Comparison of ENCODE assay signal across 8 cellular contexts in the genomic region with DNA sequence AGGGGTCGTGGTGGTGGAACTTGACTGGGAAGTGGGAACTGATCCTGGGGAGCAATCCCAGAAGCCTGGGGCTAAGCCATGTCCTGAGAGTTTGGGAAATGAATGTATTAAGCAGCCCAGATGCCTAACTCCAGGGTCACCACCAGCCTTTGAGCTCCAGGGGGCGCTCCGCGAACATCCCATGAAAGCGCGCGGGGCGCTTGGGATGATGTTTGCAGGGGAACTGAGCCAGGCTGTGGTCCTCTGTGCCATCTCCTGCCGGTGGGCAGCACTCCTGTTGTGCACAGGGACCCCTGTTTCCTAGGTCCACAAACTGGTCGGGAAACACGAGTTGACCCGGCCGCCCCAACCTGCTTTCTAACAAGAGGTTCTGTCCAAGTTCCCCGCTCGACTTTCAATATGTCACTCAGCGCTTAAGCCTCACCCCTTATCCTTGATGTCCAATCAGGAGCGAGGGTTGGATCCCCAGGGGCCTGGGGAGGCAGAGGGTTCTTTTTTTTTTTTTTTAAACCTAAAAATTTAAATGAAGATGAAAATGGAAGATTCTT. TPM values are rescaled to one million over a fixed set of nuclear protein-coding genes. Genes with fewer than 3 reads are reported as not detected.
DNase-seq lines count a peak whose midpoint lies in the region; ATAC-seq, FAIRE-seq and TF ChIP-seq lines count a peak whose summit lies in the region.

No MANE protein-coding gene starts in this region.

- CTCF ChIA-PET in HepG2 (lab: Yijun Ruan, JAX; ENCODE audit: low intra/inter-chr PET ratio, low total read pairs), result interaction anchor here (0.7 to 1.6 kb wide), 3 partner anchors 49 to 429 kb away, joined by 3 to 10 read pairs (median 5); no protein-coding TSS in a partner anchor

- no peak overlapping the region for H2AFZ ChIP-seq in HepG2 (ENCODE audit: low read length)

- TF ChIP-seq EP300 in HepG2 (IDR thresholded peaks at IDR 0.05; ENCODE audit: low read depth in 2 of 2, low read length in 2 of 2), result no peak
- no peak for TF ChIP-seq EP300 in HepG2 (CRISPR knock-in tag; IDR thresholded peaks at IDR 0.05; ENCODE audit: borderline replicate concordance)

- H3K36me3 ChIP-seq in HepG2 (replicated peaks in 1 of 2; ENCODE audit: control insufficient read depth in 1 of 2, insufficient read depth in 2 of 2, low read length in 2 of 2), result no peaks in the 10 kb centered on the region

- POLR2A ChIA-PET in HepG2 (lab: Yijun Ruan, JAX), result interaction anchor here (1.0 to 1.7 kb wide), 2 partner anchors 178 to 357 kb away, joined by 3 to 5 read pairs; partner anchors contain the start of genes PSMC4 and RPS16

- no peaks in the 10 kb centered on the region for H3K4me1 ChIP-seq in HepG2 (ENCODE audit: insufficient read depth, low read length)

- no peak overlapping the region for H3K9ac ChIP-seq in HepG2 (ENCODE audit: insufficient read depth, low read depth, low read length)

- H3K79me2 ChIP-seq in HepG2 (ENCODE audit: insufficient read depth, low read length), result no peaks in the 10 kb centered on the region

- no peaks in the 10 kb centered on the region; a peak in 1 of 5 replicates for H3K27me3 ChIP-seq in HepG2 (ENCODE audit: control insufficient read depth in 1 of 2, insufficient read depth in 2 of 2, low read length in 2 of 2)

- intact Hi-C loops in HepG2 (cut with micrococcal nuclease; ENCODE audit: unreplicated experiment), result loop anchor here (1.0 kb wide), 1 partner anchor 51 kb away; no protein-coding TSS in a partner anchor

- FAIRE-seq in HepG2 (lab: Jason Lieb, UNC), result peak; percentile 68

- peak; percentile 79 for ATAC-seq in HG03354 (IDR thresholded peaks at IDR 0.05; ENCODE audit: poor library complexity, severe bottlenecking, unreplicated experiment)
- ATAC-seq in HepG2, result peak; percentile 97
- no peak for ATAC-seq in HG03139 (IDR thresholded peaks at IDR 0.05; ENCODE audit: unreplicated experiment)

- DNase-seq in NCI-H524 treated with DMSO at 0.1 percent for 48 hours (lab: John Stamatoyannopoulos, UW), result peak; percentile 30
- DNase-seq in activated CD4-positive, alpha-beta T cell treated with anti-CD3 and anti-CD28 coated beads, Interleukin-2, amount 50 U/mL, for 24 hours (ENCODE audit: low read depth in 1 of 2, low spot score in 1 of 2), result peak; percentile 59 to 69
- peak; percentile 85 for DNase-seq in dermis blood vessel endothelial cell
- DNase-seq in HepG2 (ENCODE audit: low spot score), result peak; percentile 54
- peak; percentile 80 to 83 for DNase-seq in stimulated activated CD4-positive, alpha-beta T cell treated with anti-CD3 and anti-CD28 coated beads, Interleukin-2, amount 100 ng/mL, for 24 hours

- peak overlapping the region; percentile 45; the same call in 1 of the 2 replicates for H3K4me3 ChIP-seq in GM08714 (ENCODE audit: low read length)
- H3K4me3 ChIP-seq in HepG2 (replicated peaks in 1 of 3; ENCODE audit: insufficient read depth in 1 of 3, low read depth in 2 of 3, low read length in 3 of 3), result peak overlapping the region; percentile 17 to 57 (median 34); a peak in 3 of 6 replicates

- peak; percentile 87 for TF ChIP-seq RAD21 in HepG2 (CRISPR knock-in tag; IDR thresholded peaks at IDR 0.05)

- H3K9me3 ChIP-seq in HepG2 (ENCODE audit: low read length), result no peaks in the 10 kb centered on the region

- WGBS in HepG2 (ENCODE audit: low lambda C conversion rate), result 4% methylated on average over 9 of the region's 17 CpGs

- H4K20me1 ChIP-seq in HepG2 (ENCODE audit: insufficient read depth, low read length), result no peaks in the 10 kb centered on the region

- no peak for TF ChIP-seq POLR2A in HepG2 (IDR thresholded peaks at IDR 0.05; ENCODE audit: insufficient read depth in 1 of 2, low read depth in 2 of 2, low read length in 2 of 2)

- no peak overlapping the region for H3K27ac ChIP-seq in HepG2 (ENCODE audit: extremely low read length, insufficient read depth, low read length)

- H3K4me2 ChIP-seq in HepG2 (ENCODE audit: low read depth, low read length), result peak overlapping the region; percentile 72

- no TSS peak for BruUV-seq in HepG2 (replicated peaks; lab: Mats Ljungman, UMichigan)

- in situ Hi-C loops in HepG2 (cut with HindIII; ENCODE audit: extremely low pct_ligation_motif_present, low pct_unique_long_range_greater_than_20kb), result loop anchor here (5.0 kb wide), 1 partner anchor 49 kb away; no protein-coding TSS in a partner anchor

- peak; percentile 93 for TF ChIP-seq CTCF in HepG2 (CRISPR knock-in tag; IDR thresholded peaks at IDR 0.05)

RNA-seq across cellular contexts. Expression of gene LEUTX, which starts 14.4 kb away (rescaled TPM):
- not detected in 2 replicates for total RNA-seq in dermis blood vessel endothelial cell
- total RNA-seq in HepG2 (2016; rRNA removed; fragmentation: Illumina TruSeq; extraction: Trizol), result not detected in 2 replicates
- total RNA-seq in HepG2 (2016; cell fraction: cytosol; rRNA removed; fragmentation: Illumina TruSeq; extraction: Trizol; ENCODE audit: low read depth), result not detected in 2 replicates
- not detected in 2 replicates for total RNA-seq in HepG2 (2016; cell fraction: insoluble cytoplasmic fraction; rRNA removed; fragmentation: Illumina TruSeq; extraction: Trizol)
- not detected in 2 replicates for total RNA-seq in HepG2 (2016; cell fraction: membrane; rRNA removed; fragmentation: Illumina TruSeq; extraction: Trizol)
- not detected in 2 replicates for total RNA-seq in HepG2 (2016; cell fraction: nucleus; rRNA removed; fragmentation: Illumina TruSeq; extraction: Trizol)
- polyA plus RNA-seq in HepG2 (2011; rRNA removed), result not detected in 2 replicates
- polyA plus RNA-seq in HepG2 (2011; cell fraction: cytosol; rRNA removed), result not detected in 2 replicates
- polyA plus RNA-seq in HepG2 (2011; cell fraction: nucleus; rRNA removed), result not detected in 2 replicates
- not detected in 2 replicates for polyA plus RNA-seq in HepG2 (2012)
- polyA plus RNA-seq in HepG2 (2016; cell fraction: cytosol; fragmentation: Illumina TruSeq; extraction: Trizol; ENCODE audit: low read depth), result not detected in 2 replicates
- polyA plus RNA-seq in HepG2 (2016; cell fraction: insoluble cytoplasmic fraction; fragmentation: Illumina TruSeq; extraction: Trizol; ENCODE audit: low read depth), result not detected in 2 replicates
- polyA plus RNA-seq in HepG2 (2016; cell fraction: membrane; fragmentation: Illumina TruSeq; extraction: Trizol; ENCODE audit: low read depth), result not detected in 2 replicates
- not detected in 2 replicates for polyA plus RNA-seq in HepG2 (2016; cell fraction: nucleus; fragmentation: Illumina TruSeq; extraction: Trizol; ENCODE audit: insufficient read depth, low read depth)
- not detected in 2 replicates for polyA minus RNA-seq in HepG2 (2011; rRNA and poly(A)+ RNA removed; ENCODE audit: low replicate concordance)
- not detected in 2 replicates for polyA minus RNA-seq in HepG2 (2011; cell fraction: cytosol; rRNA and poly(A)+ RNA removed)
- polyA minus RNA-seq in HepG2 (2011; cell fraction: nucleus; rRNA and poly(A)+ RNA removed), result not detected in 2 replicates

RNA-seq across cellular contexts. Expression of gene DYRK1B, which starts 40.9 kb away (rescaled TPM):
- total RNA-seq in dermis blood vessel endothelial cell (21.4 and 37.2 TPM in 2 replicates), HepG2 (2016; rRNA removed; fragmentation: Illumina TruSeq; extraction: Trizol) (0.45 and 0.82 TPM in 2 replicates)
- total RNA-seq in HepG2 (2016; cell fraction: cytosol; rRNA removed; fragmentation: Illumina TruSeq; extraction: Trizol; ENCODE audit: low read depth), result 1.2 and 1.7 TPM in 2 replicates
- total RNA-seq in HepG2 (2016; cell fraction: insoluble cytoplasmic fraction; rRNA removed; fragmentation: Illumina TruSeq; extraction: Trizol), result 0.39 and 1.3 TPM in 2 replicates
- 1.00 and 1.1 TPM in 2 replicates for total RNA-seq in HepG2 (2016; cell fraction: membrane; rRNA removed; fragmentation: Illumina TruSeq; extraction: Trizol)
- total RNA-seq in HepG2 (2016; cell fraction: nucleus; rRNA removed; fragmentation: Illumina TruSeq; extraction: Trizol), result 1.3 and 1.5 TPM in 2 replicates
- 1.1 and 1.3 TPM in 2 replicates for polyA plus RNA-seq in HepG2 (2011; rRNA removed)
- 0.50 and 0.64 TPM in 2 replicates for polyA plus RNA-seq in HepG2 (2011; cell fraction: cytosol; rRNA removed)
- 5.0 and 6.5 TPM in 2 replicates for polyA plus RNA-seq in HepG2 (2011; cell fraction: nucleus; rRNA removed)
- polyA plus RNA-seq in HepG2 (2012), result 2.0 and 2.5 TPM in 2 replicates
- polyA plus RNA-seq in HepG2 (2016; cell fraction: cytosol; fragmentation: Illumina TruSeq; extraction: Trizol; ENCODE audit: low read depth), result 1.7 and 1.9 TPM in 2 replicates
- polyA plus RNA-seq in HepG2 (2016; cell fraction: insoluble cytoplasmic fraction; fragmentation: Illumina TruSeq; extraction: Trizol; ENCODE audit: low read depth), result 0.58 and 0.68 TPM in 2 replicates
- 1.8 and 2.4 TPM in 2 replicates for polyA plus RNA-seq in HepG2 (2016; cell fraction: membrane; fragmentation: Illumina TruSeq; extraction: Trizol; ENCODE audit: low read depth)
- polyA plus RNA-seq in HepG2 (2016; cell fraction: nucleus; fragmentation: Illumina TruSeq; extraction: Trizol; ENCODE audit: insufficient read depth, low read depth), result 4.3 and 5.9 TPM in 2 replicates
- polyA minus RNA-seq in HepG2 (2011; rRNA and poly(A)+ RNA removed; ENCODE audit: low replicate concordance), result 1.2 and 13.7 TPM in 2 replicates
- not detected in 2 replicates for polyA minus RNA-seq in HepG2 (2011; cell fraction: cytosol; rRNA and poly(A)+ RNA removed)
- polyA minus RNA-seq in HepG2 (2011; cell fraction: nucleus; rRNA and poly(A)+ RNA removed), result 1.3 and 2.7 TPM in 2 replicates

RNA-seq across cellular contexts. Expression of gene FBL, which starts 53.1 kb away (rescaled TPM):
- total RNA-seq in dermis blood vessel endothelial cell, result 141 and 233 TPM in 2 replicates
- 153 and 235 TPM in 2 replicates for total RNA-seq in HepG2 (2016; rRNA removed; fragmentation: Illumina TruSeq; extraction: Trizol)
- 97.6 and 118 TPM in 2 replicates for total RNA-seq in HepG2 (2016; cell fraction: cytosol; rRNA removed; fragmentation: Illumina TruSeq; extraction: Trizol; ENCODE audit: low read depth)
- total RNA-seq in HepG2 (2016; cell fraction: insoluble cytoplasmic fraction; rRNA removed; fragmentation: Illumina TruSeq; extraction: Trizol), result 156 and 237 TPM in 2 replicates
- 195 and 220 TPM in 2 replicates for total RNA-seq in HepG2 (2016; cell fraction: membrane; rRNA removed; fragmentation: Illumina TruSeq; extraction: Trizol)
- 85.6 and 92.5 TPM in 2 replicates for total RNA-seq in HepG2 (2016; cell fraction: nucleus; rRNA removed; fragmentation: Illumina TruSeq; extraction: Trizol)
- polyA plus RNA-seq in HepG2 (2011; rRNA removed), result 408 and 468 TPM in 2 replicates
- polyA plus RNA-seq in HepG2 (2011; cell fraction: cytosol; rRNA removed), result 399 and 528 TPM in 2 replicates
- polyA plus RNA-seq in HepG2 (2011; cell fraction: nucleus; rRNA removed), result 142 and 169 TPM in 2 replicates
- 311 and 349 TPM in 2 replicates for polyA plus RNA-seq in HepG2 (2012)
- 376 and 452 TPM in 2 replicates for polyA plus RNA-seq in HepG2 (2016; cell fraction: cytosol; fragmentation: Illumina TruSeq; extraction: Trizol; ENCODE audit: low read depth)
- polyA plus RNA-seq in HepG2 (2016; cell fraction: insoluble cytoplasmic fraction; fragmentation: Illumina TruSeq; extraction: Trizol; ENCODE audit: low read depth), result 420 and 553 TPM in 2 replicates
- polyA plus RNA-seq in HepG2 (2016; cell fraction: membrane; fragmentation: Illumina TruSeq; extraction: Trizol; ENCODE audit: low read depth), result 376 and 422 TPM in 2 replicates
- polyA plus RNA-seq in HepG2 (2016; cell fraction: nucleus; fragmentation: Illumina TruSeq; extraction: Trizol; ENCODE audit: insufficient read depth, low read depth), result 243 and 256 TPM in 2 replicates
- 543 and 868 TPM in 2 replicates for polyA minus RNA-seq in HepG2 (2011; rRNA and poly(A)+ RNA removed; ENCODE audit: low replicate concordance)
- 96.2 and 102 TPM in 2 replicates for polyA minus RNA-seq in HepG2 (2011; cell fraction: cytosol; rRNA and poly(A)+ RNA removed)
- 21.2 and 34.9 TPM in 2 replicates for polyA minus RNA-seq in HepG2 (2011; cell fraction: nucleus; rRNA and poly(A)+ RNA removed)

RNA-seq across cellular contexts. Expression of gene CLC, which starts 55.2 kb away (rescaled TPM):
- total RNA-seq in dermis blood vessel endothelial cell (not detected in 2 replicates), HepG2 (2016; rRNA removed; fragmentation: Illumina TruSeq; extraction: Trizol) (not detected in 2 replicates)
- not detected in 2 replicates for total RNA-seq in HepG2 (2016; cell fraction: cytosol; rRNA removed; fragmentation: Illumina TruSeq; extraction: Trizol; ENCODE audit: low read depth)
- not detected in 2 replicates for total RNA-seq in HepG2 (2016; cell fraction: insoluble cytoplasmic fraction; rRNA removed; fragmentation: Illumina TruSeq; extraction: Trizol)
- not detected in 2 replicates for total RNA-seq in HepG2 (2016; cell fraction: membrane; rRNA removed; fragmentation: Illumina TruSeq; extraction: Trizol)
- not detected in 2 replicates for total RNA-seq in HepG2 (2016; cell fraction: nucleus; rRNA removed; fragmentation: Illumina TruSeq; extraction: Trizol)
- polyA plus RNA-seq in HepG2 (2011; rRNA removed), result not detected in 2 replicates
- not detected in 2 replicates for polyA plus RNA-seq in HepG2 (2011; cell fraction: cytosol; rRNA removed)
- polyA plus RNA-seq in HepG2 (2011; cell fraction: nucleus; rRNA removed), result not detected in 2 replicates
- not detected in 2 replicates for polyA plus RNA-seq in HepG2 (2012)
- polyA plus RNA-seq in HepG2 (2016; cell fraction: cytosol; fragmentation: Illumina TruSeq; extraction: Trizol; ENCODE audit: low read depth), result not detected in 2 replicates
- not detected in 2 replicates for polyA plus RNA-seq in HepG2 (2016; cell fraction: insoluble cytoplasmic fraction; fragmentation: Illumina TruSeq; extraction: Trizol; ENCODE audit: low read depth)
- polyA plus RNA-seq in HepG2 (2016; cell fraction: membrane; fragmentation: Illumina TruSeq; extraction: Trizol; ENCODE audit: low read depth), result not detected in 2 replicates
- not detected in 2 replicates for polyA plus RNA-seq in HepG2 (2016; cell fraction: nucleus; fragmentation: Illumina TruSeq; extraction: Trizol; ENCODE audit: insufficient read depth, low read depth)
- not detected in 2 replicates for polyA minus RNA-seq in HepG2 (2011; rRNA and poly(A)+ RNA removed; ENCODE audit: low replicate concordance)
- polyA minus RNA-seq in HepG2 (2011; cell fraction: cytosol; rRNA and poly(A)+ RNA removed), result not detected in 2 replicates
- not detected in 2 replicates for polyA minus RNA-seq in HepG2 (2011; cell fraction: nucleus; rRNA and poly(A)+ RNA removed)

Comparison
In these comparisons a context has a peak if more than half of its experiments do, and no peak if none do; other contexts are left out.
1. DNase-seq: peak in every context shown above with its lines; median percentile 85 in dermis blood vessel endothelial cell; 82 in stimulated activated CD4-positive, alpha-beta T cell treated with anti-CD3 and anti-CD28 coated beads, Interleukin-2, amount 100 ng/mL, for 24 hours; 64 in activated CD4-positive, alpha-beta T cell treated with anti-CD3 and anti-CD28 coated beads, Interleukin-2, amount 50 U/mL, for 24 hours; 54 in HepG2; 30 in NCI-H524 treated with DMSO at 0.1 percent for 48 hours.